Comparison of ENCODE assay signal across 22 cellular contexts in genomic region chr1:114610546-114611245, GRCh38. TPM values are rescaled to one million over a fixed set of nuclear protein-coding genes. Genes with fewer than 3 reads are reported as not detected.
DNase-seq lines count a peak whose midpoint lies in the region; ATAC-seq, FAIRE-seq and TF ChIP-seq lines count a peak whose summit lies in the region.
"Had no signal": no experiment of that assay in that cellular context is flagged by ENCODE, and none has a peak within 500 bp of the region (broad histone marks: within the 10 kb centered on the region; RNA-seq: fewer than 3 reads in every experiment).

No MANE protein-coding gene starts in this region.

- no peak overlapping the region for H2BK5ac ChIP-seq in mesenchymal stem cell (ENCODE audit: low read depth, low read length, poor library complexity, severe bottlenecking)

- peaks cover 0 to 31% of the 10 kb centered on the region in 2 experiments for H3K36me3 ChIP-seq in mesenchymal stem cell (ENCODE audit: control insufficient read depth in 1 of 2, insufficient read depth in 2 of 2, low read depth in 1 of 2, low read length in 2 of 2)

- 90% methylated on average over 6 of the region's 9 CpGs for WGBS in mesenchymal stem cell

- DNase-seq in Caki2 (ENCODE audit: low read depth) (peak; percentile 0), M059J (ENCODE audit: low read depth) (peak; percentile 9), cardiac fibroblast (ENCODE audit: low read depth in 2 of 2) (peak; percentile 53 to 70), mesenchymal stem cell (peak; percentile 27), SKM-1 treated with dmso at 0.1 percent for 144 hours (lab: John Stamatoyannopoulos, UW; ENCODE audit: unreplicated experiment) (no peak), D721Med (ENCODE audit: insufficient read length, low spot score) (no peak)
- DNase-seq in stimulated activated CD8-positive, alpha-beta memory T cell treated with anti-CD3 and anti-CD28 coated beads, Interleukin-4, amount 100 ng/mL, for 48 hours: no peak
- DNase-seq: activated CD4-positive, alpha-beta T cell treated with anti-CD3 and anti-CD28 coated beads, Interleukin-2, amount 10 ng/mL, durations not matched to agents 24 days and 14 days; activated naive CD8-positive, alpha-beta T cell treated with anti-CD3 and anti-CD28 coated beads for 36 hours; activated T-cell treated with anti-CD3 and anti-CD28 coated beads, Interleukin-2, amount 50 U/mL, for 24 hours; Caco-2; Kasumi-1; NCI-H2029; nephron progenitor cell; SHP77; stimulated activated naive CD4-positive, alpha-beta T cell treated with Interleukin-2 at 50 U/mL for 16 hours; T1000 had no signal

- no peaks in the 10 kb centered on the region for H3K27me3 ChIP-seq in mesenchymal stem cell (ENCODE audit: control insufficient read depth in 1 of 2, insufficient read depth in 1 of 2, low read length in 2 of 2)

- H2BK15ac ChIP-seq in mesenchymal stem cell (ENCODE audit: low read depth, poor library complexity, severe bottlenecking): no peak overlapping the region

- H2AK5ac ChIP-seq in mesenchymal stem cell (ENCODE audit: low read length, severe bottlenecking): no peak overlapping the region

- H2BK120ac ChIP-seq in mesenchymal stem cell (ENCODE audit: low read depth, low read length): no peak overlapping the region

- no peak overlapping the region for H4K8ac ChIP-seq in mesenchymal stem cell (ENCODE audit: low read length)

- H2BK12ac ChIP-seq in mesenchymal stem cell (ENCODE audit: low read length in 2 of 2): no peak overlapping the region

- no peak overlapping the region for H3K27ac ChIP-seq in mesenchymal stem cell (ENCODE audit: low read length, poor library complexity, severe bottlenecking)
- H3K27ac ChIP-seq: HL-60 had no signal

- in situ Hi-C loops in Caki2 (cut with HindIII; ENCODE audit: low pct_unique_long_range_greater_than_20kb, low sequenced_read_pairs): no loop called here

- no peak overlapping the region for H3K4me2 ChIP-seq in mesenchymal stem cell (ENCODE audit: low read length, poor library complexity, severe bottlenecking)

- no peak overlapping the region for H4K91ac ChIP-seq in mesenchymal stem cell (ENCODE audit: low read length)

- H3K9ac ChIP-seq in mesenchymal stem cell (ENCODE audit: low read length): no peak overlapping the region

- TF ChIP-seq CTCF in cardiac fibroblast (IDR thresholded peaks at IDR 0.05; ENCODE audit: low read depth, low read length) (no peak), D721Med (IDR thresholded peaks at IDR 0.05; ENCODE audit: insufficient read depth, missing control alignments) (no peak)

- H3K18ac ChIP-seq in mesenchymal stem cell (ENCODE audit: low read depth in 1 of 2, low read length in 2 of 2): no peak overlapping the region

- ATAC-seq in GM18858 (IDR thresholded peaks at IDR 0.05; ENCODE audit: unreplicated experiment): no peak
- ATAC-seq: sciatic nerve had no signal

- H3K4me1 ChIP-seq in mesenchymal stem cell (ENCODE audit: control insufficient read depth, insufficient read depth, low read depth, low read length): no peaks in the 10 kb centered on the region
- H3K4me1 ChIP-seq: Caco-2 had no signal

- no peak overlapping the region for H3K14ac ChIP-seq in mesenchymal stem cell (ENCODE audit: low read length in 2 of 2)

- H3K4ac ChIP-seq in mesenchymal stem cell (ENCODE audit: low read depth in 1 of 2, low read length in 2 of 2): no peak overlapping the region

- H3K4me3 ChIP-seq in cardiac fibroblast (replicated peaks in 1 of 2; ENCODE audit: low read depth in 2 of 2, low read length in 2 of 2) (no peak overlapping the region), mesenchymal stem cell (ENCODE audit: insufficient read depth in 1 of 2, low read depth in 1 of 2, low read length in 2 of 2) (no peak overlapping the region)
- H3K4me3 ChIP-seq: lung had no signal

- no peak for FAIRE-seq in D721Med (lab: Jason Lieb, UNC)
- FAIRE-seq: H1 had no signal

- no peak overlapping the region for H3K23ac ChIP-seq in mesenchymal stem cell (ENCODE audit: low read length in 2 of 2)

- H2AFZ ChIP-seq in mesenchymal stem cell (ENCODE audit: low read depth, low read length): no peak overlapping the region

- H3K79me1 ChIP-seq in mesenchymal stem cell (replicated peaks; ENCODE audit: low read length, poor library complexity, severe bottlenecking): no peaks in the 10 kb centered on the region

- no peaks in the 10 kb centered on the region for H3K9me3 ChIP-seq in mesenchymal stem cell (ENCODE audit: control insufficient read depth, low read length)
- H3K9me3 ChIP-seq: Caco-2 had no signal

RNA-seq across cellular contexts. Expression of gene BCAS2, which starts 29.3 kb away (rescaled TPM):
- 13.3 and 17.8 TPM in 2 replicates for total RNA-seq in Caki2 (2014; rRNA removed; shearing (Covaris generic); ENCODE audit: low replicate concordance)
- total RNA-seq in M059J (2014; rRNA removed; shearing (Covaris generic)): 95.7 and 99.6 TPM in 2 replicates
- polyA plus RNA-seq in mesenchymal stem cell (2013, experiment 1 of 2): 37.7 TPM
- 40.3 TPM for polyA plus RNA-seq in mesenchymal stem cell (2013, experiment 2 of 2)

RNA-seq across cellular contexts. Expression of gene DENND2C, which starts 59.2 kb away (rescaled TPM):
- 0.26 and 0.84 TPM in 2 replicates for total RNA-seq in Caki2 (2014; rRNA removed; shearing (Covaris generic); ENCODE audit: low replicate concordance)
- 0.39 and 0.84 TPM in 2 replicates for total RNA-seq in M059J (2014; rRNA removed; shearing (Covaris generic))
- polyA plus RNA-seq in mesenchymal stem cell (2013, experiment 1 of 2): 0.36 TPM
- polyA plus RNA-seq in mesenchymal stem cell (2013, experiment 2 of 2): 0.29 TPM

Comparison
In these comparisons a context has a peak if more than half of its experiments do, and no peak if none do; other contexts are left out.
1. DNase-seq: peak in Caki2 (single experiment), M059J (single experiment), cardiac fibroblast (2 of 2) and mesenchymal stem cell (single experiment); none in SKM-1 treated with dmso at 0.1 percent for 144 hours (single experiment), D721Med (single experiment) and stimulated activated CD8-positive, alpha-beta memory T cell treated with anti-CD3 and anti-CD28 coated beads, Interleukin-4, amount 100 ng/mL, for 48 hours (single experiment).